ENCODE assay signal across 16 cellular contexts in the genomic region with DNA sequence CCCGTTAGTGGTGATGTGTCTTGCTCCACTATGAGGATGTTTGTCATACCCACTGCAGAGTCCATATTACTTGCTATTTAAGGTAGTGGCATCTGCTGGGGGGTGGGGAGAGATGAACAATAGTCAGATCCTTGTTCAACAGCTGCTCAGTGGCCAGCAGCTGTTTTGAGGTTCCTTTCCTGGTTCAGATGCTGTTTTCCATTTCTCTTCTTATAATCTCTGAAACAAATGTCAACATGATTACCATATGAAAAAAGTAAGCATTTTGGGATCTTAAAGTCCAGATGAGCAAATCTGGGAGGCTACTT.
DNase-seq lines count a peak whose midpoint lies in the region; ATAC-seq and TF ChIP-seq lines count a peak whose summit lies in the region.
"Had no signal": no experiment of that assay in that cellular context is flagged by ENCODE, and none has a peak within 500 bp of the region (broad histone marks: within the 10 kb centered on the region; RNA-seq: fewer than 3 reads in every experiment).

No MANE protein-coding gene starts in this region.

- H2AFZ ChIP-seq in KMS-11 (ENCODE audit: low read depth) (peak overlapping the region; percentile 51), OCI-LY1 (ENCODE audit: low read length) (no peak overlapping the region)

- peak overlapping the region; percentile 31 to 86 (median 61) for H3K27ac Mint-ChIP-seq in nephron
- H3K27ac Mint-ChIP-seq: B cell; CD8-positive, alpha-beta T cell had no signal

- H3K4me1 Mint-ChIP-seq in nephron = peaks cover 30% of the 10 kb centered on the region
- H3K4me1 Mint-ChIP-seq: B cell had no signal

- peaks cover 76% of the 10 kb centered on the region for H3K4me1 ChIP-seq in KMS-11 (ENCODE audit: low read depth, poor library complexity, severe bottlenecking)
- H3K4me1 ChIP-seq in OCI-LY1 (ENCODE audit: insufficient read depth, low read length, severe bottlenecking) = peaks cover 66% of the 10 kb centered on the region
- H3K4me1 ChIP-seq: Peyer's patch had no signal

- H3K9ac ChIP-seq in KMS-11 (peak overlapping the region; percentile 46), OCI-LY1 (ENCODE audit: low read length) (peak overlapping the region; percentile 81)

- no peaks in the 10 kb centered on the region for H3K9me3 Mint-ChIP-seq in nephron
- H3K9me3 Mint-ChIP-seq: CD8-positive, alpha-beta T cell had no signal

- H3K36me3 ChIP-seq in KMS-11 (ENCODE audit: insufficient read depth) = no peaks in the 10 kb centered on the region
- H3K36me3 ChIP-seq in OCI-LY1 (ENCODE audit: insufficient read depth, low read length) = peaks cover 8% of the 10 kb centered on the region; the same call in 1 of the 2 replicates
- H3K36me3 ChIP-seq: MG63, Peyer's patch had no signal

- H3K27me3 ChIP-seq in KMS-11 (ENCODE audit: insufficient read depth, low read depth) (no peaks in the 10 kb centered on the region), OCI-LY1 (ENCODE audit: insufficient read depth, low read length) (no peaks in the 10 kb centered on the region)
- H3K27me3 ChIP-seq: MG63, Peyer's patch had no signal

- H3K4me2 ChIP-seq in KMS-11 (peak overlapping the region; percentile 58), OCI-LY1 (ENCODE audit: low read length) (peak overlapping the region; percentile 65)

- peaks cover 7% of the 10 kb centered on the region; the same call in 1 of the 2 replicates for H3F3A ChIP-seq in OCI-LY1 (ENCODE audit: insufficient read depth, low read length)

- H3K27me3 Mint-ChIP-seq in nephron (ENCODE audit: low read depth) = no peaks in the 10 kb centered on the region
- H3K27me3 Mint-ChIP-seq: B cell had no signal

- peak; percentile 83 for DNase-seq in NCI-H146 treated with DMSO at 0.1 percent for 48 hours (lab: John Stamatoyannopoulos, UW; ENCODE audit: unreplicated experiment)
- DNase-seq in posterior cingulate gyrus = no peak
- DNase-seq: CD8-positive, alpha-beta T cell; DMS 273 treated with DMSO at 0.1 percent for 48 hours; KG1; MG63; NCI-H1105 treated with DMSO at 0.1 percent for 48 hours; NCI-H2107; Peyer's patch; SIG-M5 had no signal

- ATAC-seq in HG02970 (IDR thresholded peaks at IDR 0.05; ENCODE audit: low FRiP score, unreplicated experiment) (no peak), GM18517 (IDR thresholded peaks at IDR 0.05; ENCODE audit: unreplicated experiment) (no peak)
- ATAC-seq: CD8-positive, alpha-beta T cell had no signal

- intact Hi-C loops in posterior cingulate gyrus (cut with DNase I) = no loop called here

- H3K9me3 ChIP-seq in OCI-LY1 (ENCODE audit: low read length) = peaks cover 10% of the 10 kb centered on the region; the same call in 1 of the 2 replicates
- H3K9me3 ChIP-seq: MG63, Peyer's patch had no signal

- H3K4me3 ChIP-seq in KMS-11 (IDR thresholded peaks at IDR 0.05; ENCODE audit: insufficient read depth, low read depth, low read length) (no peak overlapping the region), OCI-LY1 (ENCODE audit: low read depth, low read length, poor library complexity, severe bottlenecking) (peak overlapping the region; percentile 42)
- H3K4me3 ChIP-seq: MG63, Peyer's patch had no signal

- H3K4me3 Mint-ChIP-seq in nephron = peak overlapping the region in 1 of 3 experiments; percentile 57
- H3K4me3 Mint-ChIP-seq: B cell; CD8-positive, alpha-beta T cell had no signal

- H3K27ac ChIP-seq in KMS-11 (peak overlapping the region; percentile 87), OCI-LY1 (ENCODE audit: low read depth, low read length, poor library complexity, severe bottlenecking) (peak overlapping the region; percentile 100)
- H3K27ac ChIP-seq: Peyer's patch had no signal

- H3K79me2 ChIP-seq in KMS-11 (ENCODE audit: insufficient read depth, low read depth) (no peaks in the 10 kb centered on the region), OCI-LY1 (ENCODE audit: insufficient read depth, low read length) (no peaks in the 10 kb centered on the region)

- no peaks in the 10 kb centered on the region for H3K9me2 ChIP-seq in OCI-LY1 (ENCODE audit: low read depth, low read length)

- H3K36me3 Mint-ChIP-seq in nephron (ENCODE audit: low read depth) = no peaks in the 10 kb centered on the region
- H3K36me3 Mint-ChIP-seq: CD8-positive, alpha-beta T cell had no signal

- H4K20me1 ChIP-seq in KMS-11 (ENCODE audit: insufficient read depth) (no peaks in the 10 kb centered on the region), OCI-LY1 (ENCODE audit: insufficient read depth, low read length) (no peaks in the 10 kb centered on the region)

- TF ChIP-seq CTCF in KMS-11 (conservative IDR thresholded peaks at IDR 0.05; ENCODE audit: low read depth, low read length) = no peak
- no peak for TF ChIP-seq CTCF in OCI-LY1 (IDR thresholded peaks at IDR 0.05; ENCODE audit: low read length)
- TF ChIP-seq CTCF in nephron (IDR thresholded peaks at IDR 0.05; ENCODE audit: unreplicated experiment in 3 of 3) = no peak
